Comparison of ENCODE assay signal across 38 cellular contexts in genomic region chr14:94746131-94746530, GRCh38. TPM values are rescaled to one million over a fixed set of nuclear protein-coding genes. Genes with fewer than 3 reads are reported as not detected.
"Had no signal": no experiment of that assay in that cellular context is flagged by ENCODE, and none has a peak within 500 bp of the region (broad histone marks: within the 10 kb centered on the region; RNA-seq: fewer than 3 reads in every experiment).

No MANE protein-coding gene starts in this region.

- ATAC-seq: activated CD4-positive, alpha-beta T cell treated with anti-CD3 and anti-CD28 coated beads for 36 hours; activated CD4-positive, CD25-positive, alpha-beta regulatory T cell treated with anti-CD3 and anti-CD28 coated beads, Interleukin-2, amount 50 U/mL, for 24 hours; activated CD8-positive, alpha-beta memory T cell treated with anti-CD3 and anti-CD28 coated beads, Interleukin-2, amount 10 ng/mL, durations not matched to agents 7 days and 5 days; activated CD8-positive, alpha-beta T cell treated with anti-CD3 and anti-CD28 coated beads, Interleukin-2, amount 10 ng/mL, durations not matched to agents 7 days and 5 days; activated naive CD8-positive, alpha-beta T cell treated with anti-CD3 and anti-CD28 coated beads, Interleukin-2, amount 50 U/mL, for 24 hours had no signal

- H3K36me3 ChIP-seq: ascending aorta, cardiac muscle cell had no signal

- H3K4me3 ChIP-seq: ascending aorta, cardiac muscle cell had no signal

- H3K4me1 Mint-ChIP-seq: activated CD4-positive, alpha-beta memory T cell treated with anti-CD3 and anti-CD28 coated beads, Interleukin-2, amount 10 ng/mL, durations not matched to agents 7 days and 5 days; activated CD4-positive, alpha-beta T cell treated with anti-CD3 and anti-CD28 coated beads for 36 hours; activated CD4-positive, alpha-beta T cell treated with anti-CD3 and anti-CD28 coated beads, Interleukin-2, amount 10 ng/mL, durations not matched to agents 7 days and 5 days; activated CD8-positive, alpha-beta memory T cell treated with anti-CD3 and anti-CD28 coated beads, Interleukin-2, amount 10 ng/mL, durations not matched to agents 7 days and 5 days; activated naive CD4-positive, alpha-beta T cell treated with anti-CD3 and anti-CD28 coated beads, Interleukin-2, amount 10 ng/mL, durations not matched to agents 7 days and 5 days; activated naive CD4-positive, alpha-beta T cell treated with anti-CD3 and anti-CD28 coated beads, Interleukin-2, amount 50 U/mL, for 24 hours; activated naive CD8-positive, alpha-beta T cell treated with anti-CD3 and anti-CD28 coated beads, Interleukin-2, amount 50 U/mL, for 24 hours; brain; central memory CD8-positive, alpha-beta T cell had no signal

- H3K27me3 ChIP-seq: ascending aorta had no signal

- H3K4me3 Mint-ChIP-seq: activated CD4-positive, alpha-beta memory T cell treated with anti-CD3 and anti-CD28 coated beads, Interleukin-2, amount 10 ng/mL, durations not matched to agents 7 days and 5 days; activated CD4-positive, alpha-beta T cell treated with anti-CD3 and anti-CD28 coated beads for 36 hours; activated CD4-positive, alpha-beta T cell treated with anti-CD3 and anti-CD28 coated beads, Interleukin-2, amount 10 ng/mL, durations not matched to agents 7 days and 5 days; activated CD8-positive, alpha-beta memory T cell treated with anti-CD3 and anti-CD28 coated beads, Interleukin-2, amount 10 ng/mL, durations not matched to agents 7 days and 5 days; activated CD8-positive, alpha-beta T cell treated with anti-CD3 and anti-CD28 coated beads, Interleukin-2, amount 10 ng/mL, durations not matched to agents 7 days and 5 days; activated naive CD4-positive, alpha-beta T cell treated with anti-CD3 and anti-CD28 coated beads, Interleukin-2, amount 10 ng/mL, durations not matched to agents 7 days and 5 days; activated naive CD4-positive, alpha-beta T cell treated with anti-CD3 and anti-CD28 coated beads, Interleukin-2, amount 50 U/mL, for 24 hours; activated naive CD8-positive, alpha-beta T cell; activated naive CD8-positive, alpha-beta T cell treated with anti-CD3 and anti-CD28 coated beads, Interleukin-2, amount 10 ng/mL, durations not matched to agents 7 days and 5 days; activated naive CD8-positive, alpha-beta T cell treated with anti-CD3 and anti-CD28 coated beads, Interleukin-2, amount 50 U/mL, for 24 hours; activated T-cell treated with anti-CD3 and anti-CD28 coated beads, Interleukin-2, amount 50 U/mL, for 24 hours; central memory CD8-positive, alpha-beta T cell; T-helper 1 cell treated with Interleukin-12 subunit alpha and Interleukin-12 subunit beta and Interleukin-4 antibody, amounts not matched to agents 30 μg/mL and 1 μg/mL, for 36 hours; T-helper 2 cell treated with Interferon-gamma antibody and Interleukin-4, amounts not matched to agents 5 μg/mL and 100 μg/mL, for 36 hours had no signal

- H3K4me1 ChIP-seq: ascending aorta had no signal

- H3K9me3 ChIP-seq: ascending aorta had no signal

- H3K9me3 Mint-ChIP-seq: activated CD4-positive, alpha-beta memory T cell treated with anti-CD3 and anti-CD28 coated beads, Interleukin-2, amount 10 ng/mL, durations not matched to agents 7 days and 5 days; activated CD4-positive, alpha-beta T cell treated with anti-CD3 and anti-CD28 coated beads, Interleukin-2, amount 10 ng/mL, durations not matched to agents 7 days and 5 days; activated naive CD4-positive, alpha-beta T cell treated with anti-CD3 and anti-CD28 coated beads, Interleukin-2, amount 10 ng/mL, durations not matched to agents 7 days and 5 days; activated naive CD4-positive, alpha-beta T cell treated with anti-CD3 and anti-CD28 coated beads, Interleukin-2, amount 50 U/mL, for 24 hours; activated naive CD8-positive, alpha-beta T cell treated with anti-CD3 and anti-CD28 coated beads, Interleukin-2, amount 10 ng/mL, durations not matched to agents 7 days and 5 days; activated T-cell treated with anti-CD3 and anti-CD28 coated beads, Interleukin-2, amount 50 U/mL, for 24 hours; activated T-helper 2 cell treated with anti-CD3 and anti-CD28 coated beads, Interferon-gamma antibody, Interleukin-2, Interleukin-4, amounts not matched to agents 10 μg/mL and 5 μg/mL and 100 μg/mL, durations not matched to agents 14 hours and 24 hours and 36 hours; brain; central memory CD8-positive, alpha-beta T cell; T-helper 1 cell treated with Interleukin-12 subunit alpha and Interleukin-12 subunit beta and Interleukin-4 antibody, amounts not matched to agents 30 μg/mL and 1 μg/mL, for 36 hours; T-helper 2 cell treated with Interferon-gamma antibody and Interleukin-4, amounts not matched to agents 5 μg/mL and 100 μg/mL, for 36 hours had no signal

- H3K27ac Mint-ChIP-seq: activated CD4-positive, alpha-beta memory T cell treated with anti-CD3 and anti-CD28 coated beads, Interleukin-2, amount 10 ng/mL, durations not matched to agents 7 days and 5 days; activated CD4-positive, alpha-beta T cell treated with anti-CD3 and anti-CD28 coated beads for 36 hours; activated CD4-positive, alpha-beta T cell treated with anti-CD3 and anti-CD28 coated beads, Interleukin-2, amount 10 ng/mL, durations not matched to agents 7 days and 5 days; activated CD8-positive, alpha-beta memory T cell treated with anti-CD3 and anti-CD28 coated beads, Interleukin-2, amount 10 ng/mL, durations not matched to agents 7 days and 5 days; activated CD8-positive, alpha-beta T cell treated with anti-CD3 and anti-CD28 coated beads, Interleukin-2, amount 10 ng/mL, durations not matched to agents 7 days and 5 days; activated naive CD4-positive, alpha-beta T cell treated with anti-CD3 and anti-CD28 coated beads, Interleukin-2, amount 10 ng/mL, durations not matched to agents 7 days and 5 days; activated naive CD4-positive, alpha-beta T cell treated with anti-CD3 and anti-CD28 coated beads, Interleukin-2, amount 50 U/mL, for 24 hours; activated naive CD8-positive, alpha-beta T cell; activated naive CD8-positive, alpha-beta T cell treated with anti-CD3 and anti-CD28 coated beads, Interleukin-2, amount 10 ng/mL, durations not matched to agents 7 days and 5 days; activated naive CD8-positive, alpha-beta T cell treated with anti-CD3 and anti-CD28 coated beads, Interleukin-2, amount 50 U/mL, for 24 hours; activated T-cell treated with anti-CD3 and anti-CD28 coated beads, Interleukin-2, amount 50 U/mL, for 24 hours; activated T-helper 2 cell treated with anti-CD3 and anti-CD28 coated beads, Interferon-gamma antibody, Interleukin-2, Interleukin-4, amounts not matched to agents 10 μg/mL and 5 μg/mL and 100 μg/mL, durations not matched to agents 14 hours and 24 hours and 36 hours; brain; T-helper 1 cell treated with Interleukin-12 subunit alpha and Interleukin-12 subunit beta and Interleukin-4 antibody, amounts not matched to agents 30 μg/mL and 1 μg/mL, for 36 hours; T-helper 2 cell treated with Interferon-gamma antibody and Interleukin-4, amounts not matched to agents 5 μg/mL and 100 μg/mL, for 36 hours had no signal

- H3K36me3 Mint-ChIP-seq: activated CD8-positive, alpha-beta memory T cell treated with anti-CD3 and anti-CD28 coated beads, Interleukin-2, amount 10 ng/mL, durations not matched to agents 7 days and 5 days; activated naive CD4-positive, alpha-beta T cell treated with anti-CD3 and anti-CD28 coated beads, Interleukin-2, amount 10 ng/mL, durations not matched to agents 7 days and 5 days; activated naive CD4-positive, alpha-beta T cell treated with anti-CD3 and anti-CD28 coated beads, Interleukin-2, amount 50 U/mL, for 24 hours; activated naive CD8-positive, alpha-beta T cell; activated naive CD8-positive, alpha-beta T cell treated with anti-CD3 and anti-CD28 coated beads, Interleukin-2, amount 10 ng/mL, durations not matched to agents 7 days and 5 days; brain had no signal

- H3K27me3 Mint-ChIP-seq: activated naive CD8-positive, alpha-beta T cell treated with anti-CD3 and anti-CD28 coated beads, Interleukin-2, amount 10 ng/mL, durations not matched to agents 7 days and 5 days had no signal

- H3K27ac ChIP-seq: ascending aorta, cardiac muscle cell, VCaP had no signal

- DNase-seq: activated CD4-positive, alpha-beta memory T cell treated with anti-CD3 and anti-CD28 coated beads, Interleukin-2, amount 10 ng/mL, durations not matched to agents 7 days and 5 days; activated CD4-positive, alpha-beta T cell treated with anti-CD3 and anti-CD28 coated beads for 1 hour; activated CD4-positive, alpha-beta T cell treated with anti-CD3 and anti-CD28 coated beads for 36 hours; activated CD4-positive, alpha-beta T cell treated with anti-CD3 and anti-CD28 coated beads for 48 hours; activated CD4-positive, alpha-beta T cell treated with anti-CD3 and anti-CD28 coated beads, Interleukin-2, amount 10 ng/mL, durations not matched to agents 7 days and 5 days; activated CD4-positive, alpha-beta T cell treated with anti-CD3 and anti-CD28 coated beads, Interleukin-2, amount 50 U/mL, for 48 hours; activated CD4-positive, CD25-positive, alpha-beta regulatory T cell; activated CD8-positive, alpha-beta memory T cell treated with anti-CD3 and anti-CD28 coated beads for 24 hours; activated CD8-positive, alpha-beta memory T cell treated with anti-CD3 and anti-CD28 coated beads, Interleukin-2, amount 10 ng/mL, durations not matched to agents 7 days and 5 days; activated CD8-positive, alpha-beta memory T cell treated with anti-CD3 and anti-CD28 coated beads, Interleukin-2, amount 50 U/mL, for 48 hours; activated CD8-positive, alpha-beta T cell treated with anti-CD3 and anti-CD28 coated beads, Interleukin-2, amount 10 ng/mL, durations not matched to agents 7 days and 5 days; activated effector memory CD4-positive, alpha-beta T cell treated with Interleukin-2 at 50 U/mL for 16 hours; activated gamma-delta T cell; activated naive CD4-positive, alpha-beta T cell treated with anti-CD3 and anti-CD28 coated beads, Interleukin-2, amount 10 ng/mL, durations not matched to agents 7 days and 5 days; activated naive CD4-positive, alpha-beta T cell treated with Interleukin-2 at 50 U/mL for 16 hours; activated naive CD8-positive, alpha-beta T cell treated with anti-CD3 and anti-CD28 coated beads, Interleukin-2, amount 10 ng/mL, durations not matched to agents 7 days and 5 days; activated naive CD8-positive, alpha-beta T cell treated with anti-CD3 and anti-CD28 coated beads, Interleukin-2, amount 50 U/mL, for 24 hours; activated T-cell treated with anti-CD3 and anti-CD28 coated beads, Interleukin-2, amount 50 U/mL, for 24 hours; activated T-cell treated with anti-CD3 and anti-CD28 coated beads, Interleukin-2, amount 50 U/mL, for 48 hours; amygdala; anterior cingulate cortex; caudate nucleus; cerebellar nuclear complex; T-helper 1 cell; T-helper 2 cell; T-helper 9 cell had no signal

RNA-seq across cellular contexts. Expression of gene GSC, which starts 23.8 kb away (rescaled TPM):
- total RNA-seq: activated CD4-positive, alpha-beta memory T cell treated with anti-CD3 and anti-CD28 coated beads, Interleukin-2, amount 10 ng/mL, durations not matched to agents 7 days and 5 days; activated CD4-positive, alpha-beta T cell treated with anti-CD3 and anti-CD28 coated beads for 36 hours; activated CD4-positive, alpha-beta T cell treated with anti-CD3 and anti-CD28 coated beads, Interleukin-2, amount 10 ng/mL, durations not matched to agents 7 days and 5 days; activated CD8-positive, alpha-beta T cell treated with anti-CD3 and anti-CD28 coated beads, Interleukin-2, amount 10 ng/mL, durations not matched to agents 7 days and 5 days; activated naive CD8-positive, alpha-beta T cell treated with anti-CD3 and anti-CD28 coated beads, Interleukin-2, amount 10 ng/mL, durations not matched to agents 7 days and 5 days; activated T-helper 2 cell treated with anti-CD3 and anti-CD28 coated beads, Interferon-gamma antibody, Interleukin-2, Interleukin-4, amounts not matched to agents 10 μg/mL and 5 μg/mL and 100 μg/mL, durations not matched to agents 14 hours and 24 hours and 36 hours; ascending aorta; bronchial epithelial cell had no signal
